8 cellular contexts compared by ENCODE assay signal in the genomic region with DNA sequence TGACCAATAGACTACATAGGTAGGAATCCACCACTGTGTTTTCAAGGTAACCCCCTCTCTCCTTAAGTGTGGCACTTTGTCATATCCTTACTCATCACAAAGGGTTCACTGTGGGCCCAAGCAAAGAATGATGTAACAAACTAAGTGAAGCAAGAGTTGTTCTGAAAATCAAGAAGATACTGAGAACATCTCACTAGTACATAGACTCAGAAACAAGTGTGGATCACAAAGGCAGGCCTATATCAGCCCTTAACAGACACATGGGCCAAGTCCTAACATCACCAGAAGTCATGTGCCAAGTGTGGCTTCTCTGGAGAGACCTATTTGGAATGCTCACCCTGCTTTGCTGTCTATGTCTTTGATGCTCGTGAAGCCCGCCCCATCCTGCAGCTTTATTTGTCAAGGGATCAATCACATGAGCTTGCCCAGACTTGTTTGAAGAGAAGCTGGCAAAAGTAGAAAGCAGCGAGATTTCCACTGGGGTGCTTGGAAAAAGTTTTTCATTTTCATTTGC.
DNase-seq lines count a peak whose midpoint lies in the region; ATAC-seq and TF ChIP-seq lines count a peak whose summit lies in the region.

No MANE protein-coding gene starts in this region.

- DNase-seq in HPDE6-E6E7 (ENCODE audit: extremely low spot score) (peak; percentile 35), NCI-H748 (lab: John Stamatoyannopoulos, UW; ENCODE audit: unreplicated experiment) (peak; percentile 90), fibroblast of mammary gland (ENCODE audit: low read depth) (peak; percentile 16), endothelial cell (ENCODE audit: low spot score) (no peak), progenitor cell of endocrine pancreas (ENCODE audit: low spot score, unreplicated experiment) (no peak), iPS-NIHi7 (ENCODE audit: extremely low spot score) (no peak)
- DNase-seq in stimulated activated naive CD8-positive, alpha-beta T cell treated with anti-CD3 and anti-CD28 coated beads, Interleukin-15, Interleukin-2, amounts not matched to agents 100 U/mL and 50 U/mL, for 24 hours, result no peak
- no peak for DNase-seq in stimulated activated CD4-positive, alpha-beta T cell treated with anti-CD3 and anti-CD28 coated beads, Interleukin-4, amount 100 ng/mL, for 24 hours

- H3K27ac Mint-ChIP-seq in endothelial cell (ENCODE audit: unreplicated experiment), result no peak overlapping the region
- H3K27ac Mint-ChIP-seq in progenitor cell of endocrine pancreas, result no peak overlapping the region

- H3K27me3 Mint-ChIP-seq in endothelial cell (ENCODE audit: unreplicated experiment) (peaks cover 3% of the 10 kb centered on the region), progenitor cell of endocrine pancreas (peaks cover 5% of the 10 kb centered on the region)

- peaks cover 2% of the 10 kb centered on the region for H3K36me3 Mint-ChIP-seq in endothelial cell (ENCODE audit: low read depth, unreplicated experiment)
- no peaks in the 10 kb centered on the region for H3K36me3 Mint-ChIP-seq in progenitor cell of endocrine pancreas (ENCODE audit: insufficient read depth)

- no peak overlapping the region for H3K4me3 ChIP-seq in fibroblast of mammary gland (ENCODE audit: control insufficient read depth, low read depth, low read length)

- H3K4me3 Mint-ChIP-seq in endothelial cell (ENCODE audit: unreplicated experiment) (no peak overlapping the region), progenitor cell of endocrine pancreas (ENCODE audit: low read depth) (no peak overlapping the region)

- no peaks in the 10 kb centered on the region for H3K4me1 Mint-ChIP-seq in endothelial cell (ENCODE audit: unreplicated experiment)
- peaks cover 43% of the 10 kb centered on the region for H3K4me1 Mint-ChIP-seq in progenitor cell of endocrine pancreas (ENCODE audit: low read depth)

- H3K9me3 Mint-ChIP-seq in endothelial cell (ENCODE audit: unreplicated experiment) (no peaks in the 10 kb centered on the region), progenitor cell of endocrine pancreas (ENCODE audit: low read depth) (no peaks in the 10 kb centered on the region)

- TF ChIP-seq CTCF in fibroblast of mammary gland (conservative IDR thresholded peaks at IDR 0.05; ENCODE audit: control insufficient read depth, insufficient read depth, low read depth, low read length), result no peak
- no peak for TF ChIP-seq CTCF in endothelial cell (IDR thresholded peaks at IDR 0.05; ENCODE audit: unreplicated experiment)
- no peak for TF ChIP-seq CTCF in progenitor cell of endocrine pancreas (IDR thresholded peaks at IDR 0.05; ENCODE audit: unreplicated experiment)

- peak; percentile 31 for ATAC-seq in stimulated activated naive CD8-positive, alpha-beta T cell treated with anti-CD3 and anti-CD28 coated beads, Interleukin-15, Interleukin-2, amounts not matched to agents 100 U/mL and 50 U/mL, for 24 hours

Comparison
In these comparisons a context has a peak if more than half of its experiments do, and no peak if none do; other contexts are left out.
1. DNase-seq: peak in HPDE6-E6E7 (single experiment), NCI-H748 (single experiment) and fibroblast of mammary gland (single experiment); none in stimulated activated naive CD8-positive, alpha-beta T cell treated with anti-CD3 and anti-CD28 coated beads, Interleukin-15, Interleukin-2, amounts not matched to agents 100 U/mL and 50 U/mL, for 24 hours (single experiment), endothelial cell (single experiment), progenitor cell of endocrine pancreas (single experiment), iPS-NIHi7 (single experiment) and stimulated activated CD4-positive, alpha-beta T cell treated with anti-CD3 and anti-CD28 coated beads, Interleukin-4, amount 100 ng/mL, for 24 hours (single experiment).